ENCODE assay signal across 11 cellular contexts in the genomic region with DNA sequence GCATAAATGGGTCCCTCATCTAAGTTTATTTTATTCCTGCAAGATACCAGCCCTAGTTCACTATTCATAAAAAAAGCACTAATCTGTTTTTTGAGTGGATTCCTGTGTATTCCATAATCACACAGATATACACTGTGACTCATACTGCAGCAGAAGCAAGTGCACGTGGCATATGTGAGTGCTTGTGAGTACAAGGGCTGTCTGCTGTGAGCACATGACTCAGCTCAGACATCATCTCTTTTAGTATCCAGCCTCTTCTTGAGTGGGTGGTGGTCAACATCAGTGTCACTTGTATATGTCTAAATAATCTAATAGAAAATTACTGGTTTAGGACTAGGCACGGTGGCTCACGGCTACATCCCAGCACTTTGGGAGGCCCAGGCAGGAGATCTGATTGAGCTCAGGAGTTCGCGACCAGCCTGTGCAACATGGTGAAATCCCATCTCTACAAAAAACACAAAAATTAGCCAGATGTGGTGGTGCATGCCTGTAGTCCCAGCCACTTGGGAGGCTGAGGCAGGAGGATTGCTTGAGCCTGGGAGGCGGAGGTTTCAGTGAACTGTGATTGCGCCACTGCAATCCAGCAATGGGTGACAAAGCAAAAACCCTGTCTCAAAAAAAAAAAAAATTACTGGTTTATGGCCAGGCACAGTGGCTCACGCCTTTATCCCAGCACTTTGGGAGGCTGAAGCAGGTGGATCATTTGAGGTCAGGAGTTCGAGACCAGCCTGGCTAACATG. TPM values are rescaled to one million over a fixed set of nuclear protein-coding genes. Genes with fewer than 3 reads are reported as not detected.
DNase-seq lines count a peak whose midpoint lies in the region; ATAC-seq and TF ChIP-seq lines count a peak whose summit lies in the region.
"Had no signal": no experiment of that assay in that cellular context is flagged by ENCODE, and none has a peak within 500 bp of the region (broad histone marks: within the 10 kb centered on the region; RNA-seq: fewer than 3 reads in every experiment).

No MANE protein-coding gene starts in this region.

- intact Hi-C loops in MCF 10A (cut with micrococcal nuclease) (no loop called here), breast epithelium (cut with DNase I; ENCODE audit: low total_unique reads) (no loop called here)

- no peak overlapping the region for H3K4me3 ChIP-seq in breast epithelium
- H3K4me3 ChIP-seq in WERI-Rb-1 (ENCODE audit: low read depth, low read length): no peak overlapping the region
- H3K4me3 ChIP-seq: ascending aorta had no signal

- no peaks in the 10 kb centered on the region for H3K27me3 Mint-ChIP-seq in MCF 10A (ENCODE audit: insufficient read depth, unreplicated experiment)

- no peak overlapping the region for H3K4me3 Mint-ChIP-seq in MCF 10A (ENCODE audit: unreplicated experiment)

- ATAC-seq in GM18520 (IDR thresholded peaks at IDR 0.05; ENCODE audit: unreplicated experiment) (no peak), GM21526 (IDR thresholded peaks at IDR 0.05; ENCODE audit: low FRiP score, unreplicated experiment) (no peak)

- no TSS peak for BruUV-seq in MCF 10A (replicated peaks; lab: Mats Ljungman, UMichigan)

- no peaks in the 10 kb centered on the region for H3K9me3 Mint-ChIP-seq in MCF 10A (ENCODE audit: unreplicated experiment)

- H3K27me3 ChIP-seq in breast epithelium (no peaks in the 10 kb centered on the region), WERI-Rb-1 (ENCODE audit: insufficient read depth, low read depth, severe bottlenecking) (no peaks in the 10 kb centered on the region)
- H3K27me3 ChIP-seq: ascending aorta, BE2C had no signal

- peak overlapping the region; percentile 67 for H3K27ac Mint-ChIP-seq in MCF 10A (ENCODE audit: low read depth, unreplicated experiment)

- H3K36me3 ChIP-seq in breast epithelium (peaks cover 5% of the 10 kb centered on the region), WERI-Rb-1 (no peaks in the 10 kb centered on the region)

- CTCF ChIA-PET in MCF 10A (lab: Yijun Ruan, JAX): interaction anchor here (0.6 kb wide), 2 partner anchors 12 to 36 kb away, joined by 3 read pairs; no protein-coding TSS in a partner anchor

- H3K36me3 Mint-ChIP-seq in MCF 10A (ENCODE audit: insufficient read depth, unreplicated experiment): peaks cover 67% of the 10 kb centered on the region

- H3K4me1 Mint-ChIP-seq in MCF 10A (ENCODE audit: insufficient read depth, unreplicated experiment): peaks cover 15% of the 10 kb centered on the region

- no peak for TF ChIP-seq POLR2A in breast epithelium (IDR thresholded peaks at IDR 0.05)

- H3K9me3 ChIP-seq in breast epithelium (no peaks in the 10 kb centered on the region), WERI-Rb-1 (ENCODE audit: severe bottlenecking) (no peaks in the 10 kb centered on the region)
- H3K9me3 ChIP-seq: ascending aorta, BE2C had no signal

- DNase-seq in MCF 10A (ENCODE audit: unreplicated experiment) (peak; percentile 82), breast epithelium (ENCODE audit: low spot score in 2 of 2) (no peak), hepatic stellate cell (ENCODE audit: low spot score) (peak; percentile 97), WERI-Rb-1 (no peak)
- DNase-seq: stimulated activated CD4-positive, alpha-beta T cell treated with anti-CD3 and anti-CD28 coated beads, Interleukin-12 subunit alpha, Interleukin-12 subunit beta, amount 100 ng/mL, for 4 hours had no signal

- H3K27ac ChIP-seq in breast epithelium (no peak overlapping the region), angular gyrus (ENCODE audit: low read depth, low read length) (peak overlapping the region; percentile 43), temporal lobe (ENCODE audit: low read depth, low read length) (peak overlapping the region; percentile 7), WERI-Rb-1 (no peak overlapping the region)

- POLR2A ChIA-PET in MCF 10A (lab: Yijun Ruan, JAX): interaction anchor here (1.0 to 1.3 kb wide), 4 partner anchors 15 to 50 kb away, joined by 3 to 5 read pairs (median 3); partner anchors contain the start of gene NIPA2

- TF ChIP-seq CTCF in MCF 10A (IDR thresholded peaks at IDR 0.05; ENCODE audit: unreplicated experiment) (no peak), breast epithelium (IDR thresholded peaks at IDR 0.05) (no peak), WERI-Rb-1 (IDR thresholded peaks at IDR 0.05; ENCODE audit: low read depth, low read length) (no peak)

- H3K4me1 ChIP-seq in breast epithelium: no peaks in the 10 kb centered on the region
- H3K4me1 ChIP-seq: ascending aorta had no signal

RNA-seq across cellular contexts. Expression of gene NIPA2, which starts 49.8 kb away (rescaled TPM):
- total RNA-seq in MCF 10A (2022) (50.4 and 51.9 TPM in 2 replicates), breast epithelium (10 to 100 TPM; 35.7 to 50.8 (median 40.3) TPM), temporal lobe (34.7 TPM)

Comparison
In these comparisons a context has a peak if more than half of its experiments do, and no peak if none do; other contexts are left out.
1. DNase-seq: peak in MCF 10A (single experiment) and hepatic stellate cell (single experiment); none in breast epithelium (0 of 2) and WERI-Rb-1 (single experiment).
2. H3K27ac ChIP-seq: peak in angular gyrus (single experiment) and temporal lobe (single experiment); none in breast epithelium (0 of 2) and WERI-Rb-1 (single experiment).